Comparison of ENCODE assay signal across 8 cellular contexts in genomic region chr1:103561612-103562395, GRCh38. TPM values are rescaled to one million over a fixed set of nuclear protein-coding genes. Genes with fewer than 3 reads are reported as not detected.
DNase-seq lines count a peak whose midpoint lies in the region; ATAC-seq and TF ChIP-seq lines count a peak whose summit lies in the region.

No MANE protein-coding gene starts in this region.

- ATAC-seq in GM19043 (IDR thresholded peaks at IDR 0.05; ENCODE audit: low read depth, unreplicated experiment) = peak; percentile 88
- peak; percentile 84 for ATAC-seq in HG03066 (IDR thresholded peaks at IDR 0.05; ENCODE audit: low read depth, unreplicated experiment)

- intact Hi-C loops in breast epithelium (cut with DNase I; ENCODE audit: low total_unique reads) = no loop called here

- TF ChIP-seq POLR2A in breast epithelium (IDR thresholded peaks at IDR 0.05) = no peak

- DNase-seq in breast epithelium (ENCODE audit: low spot score in 2 of 2) = no peak
- peak; percentile 3 for DNase-seq in smooth muscle cell of the brain vasculature (ENCODE audit: low read depth, low spot score)
- DNase-seq in kidney glomerular epithelial cell (lab: John Stamatoyannopoulos, UW) = no peak
- DNase-seq in stimulated activated CD4-positive, alpha-beta T cell treated with anti-CD3 and anti-CD28 coated beads, Interleukin-2, amount 100 ng/mL, for 24 hours = no peak
- DNase-seq in mucosa of gallbladder (ENCODE audit: low spot score) = no peak
- no peak for DNase-seq in NCI-H2196 treated with DMSO at 0.1 percent for 48 hours (lab: John Stamatoyannopoulos, UW; ENCODE audit: unreplicated experiment)

- no peaks in the 10 kb centered on the region for H3K27me3 ChIP-seq in breast epithelium

- H3K4me1 ChIP-seq in breast epithelium = no peaks in the 10 kb centered on the region

- H3K4me3 ChIP-seq in breast epithelium = no peak overlapping the region

- no peaks in the 10 kb centered on the region for H3K9me3 ChIP-seq in breast epithelium

- TF ChIP-seq CTCF in breast epithelium (IDR thresholded peaks at IDR 0.05) = no peak

- H3K27ac ChIP-seq in breast epithelium = peak overlapping the region; percentile 1 to 61

- H3K36me3 ChIP-seq in breast epithelium = no peaks in the 10 kb centered on the region

RNA-seq across cellular contexts. Expression of gene AMY2B, which starts 9.6 kb away (rescaled TPM):
- total RNA-seq in breast epithelium (10 to 100 TPM; 47.2 to 79.0 (median 54.1) TPM), mucosa of gallbladder (14.6 TPM)

RNA-seq across cellular contexts. Expression of gene RNPC3, which starts 36.3 kb away (rescaled TPM):
- total RNA-seq in breast epithelium (10 to 100 TPM; 41.0 to 67.8 (median 58.7) TPM), mucosa of gallbladder (26.3 TPM)

RNA-seq across cellular contexts. Expression of gene AMY2A, which starts 55.4 kb away (rescaled TPM):
- total RNA-seq in breast epithelium (1 to 10 TPM in 1 of 3 donors, not detected in 2; 1.3 TPM), mucosa of gallbladder (0.98 TPM)
